ENCODE assay signal across 8 cellular contexts in the genomic region with DNA sequence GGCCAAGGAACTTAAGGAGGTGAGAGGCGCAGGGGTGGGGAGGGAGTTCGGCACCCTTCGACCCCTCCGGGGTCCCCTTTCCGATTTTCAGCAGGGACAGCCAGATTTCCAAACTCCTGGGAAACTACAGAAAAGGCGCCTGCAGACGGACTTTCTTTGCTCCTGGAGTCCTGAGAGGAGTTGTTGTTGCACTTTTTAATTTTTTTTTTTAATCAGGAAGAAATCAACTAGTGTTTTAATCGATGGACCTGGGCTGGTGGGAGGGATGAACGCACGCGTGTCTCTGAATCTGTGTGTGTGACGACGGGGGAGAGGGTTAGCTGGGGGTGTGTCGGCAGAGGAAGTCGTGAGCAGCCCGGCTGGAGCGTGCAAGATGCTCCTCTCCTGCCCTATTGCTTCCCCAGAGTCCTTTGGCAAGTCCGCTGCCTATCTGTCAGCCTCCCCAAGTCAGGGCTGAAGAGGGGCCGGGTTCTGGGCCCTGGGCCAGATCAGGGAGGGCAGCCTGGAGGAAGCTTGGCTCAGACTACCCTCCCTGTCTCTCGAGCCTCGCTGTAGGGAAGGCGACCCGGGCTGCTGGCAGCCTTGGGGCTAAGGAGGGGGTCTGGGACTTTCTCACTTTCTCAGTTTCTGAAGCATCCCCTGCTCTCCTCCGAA. TPM values are rescaled to one million over a fixed set of nuclear protein-coding genes. Genes with fewer than 3 reads are reported as not detected.
A peak's percentile ranks its signal among the peaks of the same experiment; 100 is the strongest.
DNase-seq lines count a peak whose midpoint lies in the region; ATAC-seq and TF ChIP-seq lines count a peak whose summit lies in the region.

No MANE protein-coding gene starts in this region.

- H3K4me3 ChIP-seq in brain microvascular endothelial cell (ENCODE audit: low read depth, low read length), result peak overlapping the region; percentile 73
- peak overlapping the region; percentile 78 for H3K4me3 ChIP-seq in iPS-20b (ENCODE audit: low read length)
- H3K4me3 ChIP-seq in skeletal muscle tissue (ENCODE audit: low read length in 3 of 3), result peak overlapping the region; percentile 88 to 89 (median 88)
- no peak overlapping the region for H3K4me3 ChIP-seq in Karpas-422 (ENCODE audit: low read length)

- peaks cover 47% of the 10 kb centered on the region for H3K27me3 Mint-ChIP-seq in activated CD8-positive, alpha-beta memory T cell treated with anti-CD3 and anti-CD28 coated beads, Interleukin-2, amount 10 ng/mL, durations not matched to agents 7 days and 5 days

- H3K9me2 ChIP-seq in Karpas-422 (replicated peaks; ENCODE audit: insufficient read depth, low read length), result no peaks in the 10 kb centered on the region

- no peaks in the 10 kb centered on the region for H3K79me2 ChIP-seq in Karpas-422 (ENCODE audit: low read length)

- no peak overlapping the region for H3K4me3 Mint-ChIP-seq in activated CD8-positive, alpha-beta memory T cell treated with anti-CD3 and anti-CD28 coated beads, Interleukin-2, amount 10 ng/mL, durations not matched to agents 7 days and 5 days

- ATAC-seq in activated CD8-positive, alpha-beta memory T cell treated with anti-CD3 and anti-CD28 coated beads, Interleukin-2, amount 10 ng/mL, durations not matched to agents 7 days and 5 days, result no peak

- H3K9me3 Mint-ChIP-seq in activated CD8-positive, alpha-beta memory T cell treated with anti-CD3 and anti-CD28 coated beads, Interleukin-2, amount 10 ng/mL, durations not matched to agents 7 days and 5 days (ENCODE audit: low read depth), result no peaks in the 10 kb centered on the region

- peaks cover 1% of the 10 kb centered on the region for H3K36me3 Mint-ChIP-seq in activated CD8-positive, alpha-beta memory T cell treated with anti-CD3 and anti-CD28 coated beads, Interleukin-2, amount 10 ng/mL, durations not matched to agents 7 days and 5 days

- in situ Hi-C loops in G401 (cut with HindIII; ENCODE audit: low sequenced_read_pairs), result no loop called here
- in situ Hi-C loops in brain microvascular endothelial cell (cut with HindIII; ENCODE audit: low pct_ligation_motif_present, low sequenced_read_pairs), result no loop called here

- no peak overlapping the region for H3K4me2 ChIP-seq in Karpas-422 (ENCODE audit: low read depth, low read length, poor library complexity, severe bottlenecking)

- H3K4me1 Mint-ChIP-seq in activated CD8-positive, alpha-beta memory T cell treated with anti-CD3 and anti-CD28 coated beads, Interleukin-2, amount 10 ng/mL, durations not matched to agents 7 days and 5 days, result peaks cover 4% of the 10 kb centered on the region

- H4K20me1 ChIP-seq in Karpas-422 (ENCODE audit: insufficient read depth, low read depth, low read length), result no peaks in the 10 kb centered on the region

- H3K27me3 ChIP-seq in brain microvascular endothelial cell (replicated peaks), result no peaks in the 10 kb centered on the region
- H3K27me3 ChIP-seq in iPS-20b (ENCODE audit: insufficient read depth, low read length), result peaks cover 53% of the 10 kb centered on the region
- no peaks in the 10 kb centered on the region for H3K27me3 ChIP-seq in skeletal muscle tissue (ENCODE audit: control insufficient read depth in 3 of 3, insufficient read depth in 3 of 3, low read length in 3 of 3)
- no peaks in the 10 kb centered on the region for H3K27me3 ChIP-seq in Karpas-422 (ENCODE audit: low read length)

- DNase-seq in G401 (ENCODE audit: low spot score), result peak; percentile 78
- DNase-seq in LHCN-M2 (ENCODE audit: low read depth), result peak; percentile 76
- DNase-seq in brain microvascular endothelial cell, result peak; percentile 47
- DNase-seq in DMS79 treated with DMSO at 0.1 percent for 48 hours (lab: John Stamatoyannopoulos, UW), result no peak
- no peak for DNase-seq in Karpas-422
- no peak for DNase-seq in activated CD8-positive, alpha-beta memory T cell treated with anti-CD3 and anti-CD28 coated beads, Interleukin-2, amount 10 ng/mL, durations not matched to agents 7 days and 5 days

- TF ChIP-seq CTCF in brain microvascular endothelial cell (IDR thresholded peaks at IDR 0.05; ENCODE audit: low read depth, low read length, missing control alignments), result no peak

- no peak overlapping the region for H3K27ac ChIP-seq in brain microvascular endothelial cell
- H3K27ac ChIP-seq in iPS-20b (ENCODE audit: low read length), result no peak overlapping the region
- peak overlapping the region; percentile 76 for H3K27ac ChIP-seq in skeletal muscle tissue (ENCODE audit: low read depth, low read length)
- no peak overlapping the region for H3K27ac ChIP-seq in Karpas-422 (ENCODE audit: low read length)

- H3K9ac ChIP-seq in iPS-20b (ENCODE audit: low read depth, low read length), result no peak overlapping the region; the same call in 1 of the 2 replicates
- H3K9ac ChIP-seq in skeletal muscle tissue (ENCODE audit: low read depth in 1 of 3, low read length in 3 of 3), result peak overlapping the region; percentile 77 to 85 (median 85)
- no peak overlapping the region for H3K9ac ChIP-seq in Karpas-422 (ENCODE audit: low read length)

- H2AFZ ChIP-seq in Karpas-422 (ENCODE audit: low read length), result no peak overlapping the region

- H3K9me3 ChIP-seq in iPS-20b (ENCODE audit: insufficient read depth, low read depth, low read length), result no peaks in the 10 kb centered on the region
- no peaks in the 10 kb centered on the region for H3K9me3 ChIP-seq in skeletal muscle tissue (ENCODE audit: control insufficient read depth in 3 of 3, low read length in 3 of 3)
- no peaks in the 10 kb centered on the region for H3K9me3 ChIP-seq in Karpas-422 (ENCODE audit: low read length)

- CTCF ChIA-PET in activated CD8-positive, alpha-beta memory T cell treated with anti-CD3 and anti-CD28 coated beads, Interleukin-2, amount 10 ng/mL, durations not matched to agents 7 days and 5 days (lab: Charles Lee), result no interaction called here

- H3K4me1 ChIP-seq in iPS-20b (ENCODE audit: insufficient read depth, low read length) (no peaks in the 10 kb centered on the region; the same call in 1 of the 2 replicates), skeletal muscle tissue (ENCODE audit: control insufficient read depth in 3 of 3, insufficient read depth in 3 of 3, low read length in 3 of 3) (peaks cover 8 to 17% (median 8%) of the 10 kb centered on the region in 3 donors), Karpas-422 (ENCODE audit: low read length) (peaks cover 5% of the 10 kb centered on the region)

- H3K36me3 ChIP-seq in brain microvascular endothelial cell (replicated peaks), result no peaks in the 10 kb centered on the region
- no peaks in the 10 kb centered on the region for H3K36me3 ChIP-seq in iPS-20b (ENCODE audit: insufficient read depth, low read depth, low read length)
- no peaks in the 10 kb centered on the region for H3K36me3 ChIP-seq in skeletal muscle tissue (ENCODE audit: control insufficient read depth in 3 of 3, insufficient read depth in 3 of 3, low read length in 3 of 3)
- no peaks in the 10 kb centered on the region for H3K36me3 ChIP-seq in Karpas-422 (ENCODE audit: insufficient read depth, low read length)

- H3K27ac Mint-ChIP-seq in activated CD8-positive, alpha-beta memory T cell treated with anti-CD3 and anti-CD28 coated beads, Interleukin-2, amount 10 ng/mL, durations not matched to agents 7 days and 5 days, result no peak overlapping the region

RNA-seq across cellular contexts. Expression of gene PRR16, which starts 0.7 kb away (rescaled TPM):
- 0.49 TPM in 1 of 2 replicates, not detected in the other for total RNA-seq in G401 (2014; rRNA removed; shearing (Covaris generic))
- total RNA-seq in LHCN-M2 (2014; rRNA removed) (30.3 and 34.1 TPM in 2 replicates), skeletal muscle tissue (4.7 TPM)
- 55.3 TPM for polyA plus RNA-seq in LHCN-M2 (2012)
- not detected in 2 replicates for total RNA-seq in Karpas-422 (2014; rRNA removed; shearing (Covaris generic); ENCODE audit: low replicate concordance)
- total RNA-seq in activated CD8-positive, alpha-beta memory T cell treated with anti-CD3 and anti-CD28 coated beads, Interleukin-2, amount 10 ng/mL, durations not matched to agents 7 days and 5 days, result not detected

Comparison
In these comparisons a context has a peak if more than half of its experiments do, and no peak if none do; other contexts are left out.
1. DNase-seq: peak in G401 (single experiment), LHCN-M2 (single experiment) and brain microvascular endothelial cell (single experiment); none in DMS79 treated with DMSO at 0.1 percent for 48 hours (single experiment), Karpas-422 (single experiment) and activated CD8-positive, alpha-beta memory T cell treated with anti-CD3 and anti-CD28 coated beads, Interleukin-2, amount 10 ng/mL, durations not matched to agents 7 days and 5 days (single experiment).
2. H3K9ac ChIP-seq: peak in skeletal muscle tissue (3 of 3); none in iPS-20b (single experiment) and Karpas-422 (single experiment).